ENCODE assay signal across 9 cellular contexts in genomic region chr1:156435551-156436318, GRCh38.
DNase-seq lines count a peak whose midpoint lies in the region; ATAC-seq and TF ChIP-seq lines count a peak whose summit lies in the region.
"Had no signal": no experiment of that assay in that cellular context is flagged by ENCODE, and none has a peak within 500 bp of the region (broad histone marks: within the 10 kb centered on the region; RNA-seq: fewer than 3 reads in every experiment).

No MANE protein-coding gene starts in this region.

- peak in 3 of 10 experiments; percentile 18 to 25 (median 20) for DNase-seq in CD4-positive, alpha-beta T cell
- DNase-seq in endodermal cell (peak; percentile 72), osteoblast (ENCODE audit: insufficient read length, low spot score, missing footprints) (no peak), 8988T (no peak), activated gamma-delta T cell treated with Interleukin-2 at 50 U/mL for 16 hours (no peak), NCI-H1436 treated with DMSO at 0.1 percent for 48 hours (lab: John Stamatoyannopoulos, UW) (no peak)
- DNase-seq: NCI-H446 treated with DMSO at 0.1 percent for 48 hours had no signal

- H3K4me3 ChIP-seq in OCI-LY1 (ENCODE audit: low read depth, low read length, poor library complexity, severe bottlenecking), result no peak overlapping the region
- H3K4me3 ChIP-seq in endodermal cell (ENCODE audit: low read length), result no peak overlapping the region
- H3K4me3 ChIP-seq in osteoblast (ENCODE audit: insufficient read depth, low read length), result peak overlapping the region; percentile 49

- TF ChIP-seq CTCF in CD4-positive, alpha-beta T cell (IDR thresholded peaks at IDR 0.05), result no peak
- TF ChIP-seq CTCF in OCI-LY1 (IDR thresholded peaks at IDR 0.05; ENCODE audit: low read length), result no peak
- no peak for TF ChIP-seq CTCF in endodermal cell (conservative IDR thresholded peaks at IDR 0.05)
- no peak for TF ChIP-seq CTCF in osteoblast (IDR thresholded peaks at IDR 0.05; ENCODE audit: extremely low read depth, low read depth, low read length)

- H3K79me2 ChIP-seq in OCI-LY1 (ENCODE audit: insufficient read depth, low read length) (no peaks in the 10 kb centered on the region), osteoblast (ENCODE audit: insufficient read depth, low read length) (no peaks in the 10 kb centered on the region)

- H3K27me3 ChIP-seq in CD4-positive, alpha-beta T cell (ENCODE audit: control insufficient read depth, insufficient read depth, low read length), result peaks cover 95% of the 10 kb centered on the region
- peaks cover 5% of the 10 kb centered on the region for H3K27me3 ChIP-seq in OCI-LY1 (ENCODE audit: insufficient read depth, low read length)
- H3K27me3 ChIP-seq in endodermal cell (ENCODE audit: control insufficient read depth, insufficient read depth, low read length, poor library complexity, severe bottlenecking), result peaks cover 96% of the 10 kb centered on the region
- peaks cover 97% of the 10 kb centered on the region for H3K27me3 ChIP-seq in osteoblast (ENCODE audit: insufficient read depth, low read length)

- WGBS in endodermal cell (ENCODE audit: insufficient coverage in 1 of 2, insufficient read length in 1 of 2), 2 experiments, result 2 to 3% methylated on average over 44 to 83 of the region's 84 CpGs

- no peaks in the 10 kb centered on the region for H3K9me3 Mint-ChIP-seq in CD4-positive, alpha-beta T cell
- no peaks in the 10 kb centered on the region for H3K9me3 Mint-ChIP-seq in endodermal cell

- H3K4me1 ChIP-seq in OCI-LY1 (ENCODE audit: insufficient read depth, low read length, severe bottlenecking), result peaks cover 5% of the 10 kb centered on the region
- H3K4me1 ChIP-seq in endodermal cell (ENCODE audit: control insufficient read depth, insufficient read depth, low read length), result peaks cover 22% of the 10 kb centered on the region
- H3K4me1 ChIP-seq in osteoblast (ENCODE audit: insufficient read depth, low read length), result no peaks in the 10 kb centered on the region

- no peaks in the 10 kb centered on the region for H3K36me3 Mint-ChIP-seq in CD4-positive, alpha-beta T cell (ENCODE audit: low read depth)
- no peaks in the 10 kb centered on the region for H3K36me3 Mint-ChIP-seq in endodermal cell (ENCODE audit: low read depth)

- peak; percentile 41 for ATAC-seq in CD4-positive, alpha-beta T cell (ENCODE audit: poor library complexity)
- ATAC-seq in GM19324 (IDR thresholded peaks at IDR 0.05; ENCODE audit: low FRiP score, unreplicated experiment), result no peak

- no peak overlapping the region for H3K27ac Mint-ChIP-seq in CD4-positive, alpha-beta T cell
- H3K27ac Mint-ChIP-seq in endodermal cell, result no peak overlapping the region

- POLR2A ChIA-PET in CD4-positive, alpha-beta T cell (lab: Charles Lee), result interaction anchor here (0.9 to 1.0 kb wide), 2 partner anchors 17 to 50 kb away, joined by 3 read pairs; no protein-coding TSS in a partner anchor

- H4K20me1 ChIP-seq in OCI-LY1 (ENCODE audit: insufficient read depth, low read length) (no peaks in the 10 kb centered on the region), osteoblast (ENCODE audit: insufficient read depth, low read length) (peaks cover 4% of the 10 kb centered on the region)

- intact Hi-C loops in CD4-positive, alpha-beta T cell (cut with DNase I, micrococcal nuclease), result loop anchor here in 1 of 2 experiments (2.0 kb wide), 1 partner anchor 15 kb away; no protein-coding TSS in a partner anchor

- H3K4me3 Mint-ChIP-seq in CD4-positive, alpha-beta T cell, result peak overlapping the region; percentile 84
- peak overlapping the region; percentile 30 for H3K4me3 Mint-ChIP-seq in endodermal cell

- no peak overlapping the region for H2AFZ ChIP-seq in OCI-LY1 (ENCODE audit: low read length)
- H2AFZ ChIP-seq in osteoblast (ENCODE audit: low read length), result no peak overlapping the region

- H3K9me2 ChIP-seq in OCI-LY1 (ENCODE audit: low read depth, low read length), result no peaks in the 10 kb centered on the region

- H3K4me1 Mint-ChIP-seq in CD4-positive, alpha-beta T cell (ENCODE audit: low read depth), result peaks cover 27% of the 10 kb centered on the region
- H3K4me1 Mint-ChIP-seq in endodermal cell, result peaks cover 47% of the 10 kb centered on the region

- no peaks in the 10 kb centered on the region for H3F3A ChIP-seq in OCI-LY1 (ENCODE audit: insufficient read depth, low read length)

- H3K36me3 ChIP-seq in OCI-LY1 (ENCODE audit: insufficient read depth, low read length), result no peaks in the 10 kb centered on the region
- H3K36me3 ChIP-seq in endodermal cell (ENCODE audit: control insufficient read depth, insufficient read depth, low read length), result no peaks in the 10 kb centered on the region
- no peaks in the 10 kb centered on the region for H3K36me3 ChIP-seq in osteoblast (ENCODE audit: insufficient read depth, low read length)

- H3K27me3 Mint-ChIP-seq in CD4-positive, alpha-beta T cell, result peaks cover 97% of the 10 kb centered on the region
- peaks cover 84% of the 10 kb centered on the region for H3K27me3 Mint-ChIP-seq in endodermal cell (ENCODE audit: insufficient read depth)

- CTCF ChIA-PET in CD4-positive, alpha-beta T cell (lab: Charles Lee), result interaction anchor here (2.6 kb wide), 1 partner anchor 50 kb away, joined by 10 read pairs; no protein-coding TSS in a partner anchor

- H3K9ac ChIP-seq in OCI-LY1 (ENCODE audit: low read length), result no peak overlapping the region
- no peak overlapping the region for H3K9ac ChIP-seq in endodermal cell (ENCODE audit: extremely low read depth, low read length, poor library complexity, severe bottlenecking)

- H3K27ac ChIP-seq in CD4-positive, alpha-beta T cell (ENCODE audit: low read depth, low read length), result no peak overlapping the region
- H3K27ac ChIP-seq in OCI-LY1 (ENCODE audit: low read depth, low read length, poor library complexity, severe bottlenecking) (no peak overlapping the region), endodermal cell (ENCODE audit: low read depth, low read length) (no peak overlapping the region), osteoblast (ENCODE audit: low read depth, low read length) (no peak overlapping the region)

- no peaks in the 10 kb centered on the region for H3K9me3 ChIP-seq in CD4-positive, alpha-beta T cell (ENCODE audit: control insufficient read depth, low read length)
- H3K9me3 ChIP-seq in OCI-LY1 (ENCODE audit: low read length) (no peaks in the 10 kb centered on the region), endodermal cell (ENCODE audit: control insufficient read depth, low read length) (no peaks in the 10 kb centered on the region), osteoblast (ENCODE audit: low read depth, low read length) (no peaks in the 10 kb centered on the region)

- H3K4me2 ChIP-seq in OCI-LY1 (ENCODE audit: low read length) (peak overlapping the region; percentile 25; the same call in 1 of the 2 replicates), osteoblast (ENCODE audit: insufficient read depth, low read length) (peak overlapping the region; percentile 50)
